In the genomic region with DNA sequence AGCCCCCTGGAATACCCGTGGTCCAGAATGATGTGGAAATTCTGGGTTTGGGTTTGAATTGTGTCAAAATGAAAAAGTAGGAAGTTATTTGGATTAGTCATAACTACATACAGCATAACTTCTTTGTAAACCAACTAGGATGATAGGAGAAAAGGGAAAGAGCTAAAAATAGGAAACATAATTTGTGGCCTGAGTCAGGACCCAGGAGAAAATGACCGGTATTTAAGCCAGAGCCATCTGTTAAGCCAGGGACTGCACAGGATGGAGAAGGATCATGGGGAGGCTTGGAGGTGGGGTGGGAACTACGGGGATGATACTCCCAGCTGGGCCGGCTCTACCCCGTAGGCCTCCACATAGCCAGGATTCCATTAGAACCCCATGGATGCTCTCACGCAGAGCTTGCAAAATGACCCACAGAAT, we compare ENCODE assay signal across 12 cellular contexts.
A peak's percentile ranks its signal among the peaks of the same experiment; 100 is the strongest.
DNase-seq lines count a peak whose midpoint lies in the region; ATAC-seq, FAIRE-seq and TF ChIP-seq lines count a peak whose summit lies in the region.
"Had no signal": no experiment of that assay in that cellular context is flagged by ENCODE, and none has a peak within 500 bp of the region (broad histone marks: within the 10 kb centered on the region; RNA-seq: fewer than 3 reads in every experiment).

No MANE protein-coding gene starts in this region.

- H3K4me3 Mint-ChIP-seq in immature natural killer cell: no peak overlapping the region
- H3K4me3 Mint-ChIP-seq: IgD-negative memory B cell had no signal

- no peak overlapping the region for H3K27ac ChIP-seq in mesendoderm (ENCODE audit: low read depth, low read length)
- H3K27ac ChIP-seq: C4-2B had no signal

- no peaks in the 10 kb centered on the region for H3K79me1 ChIP-seq in mesendoderm (ENCODE audit: low read length)

- TF ChIP-seq CTCF in bronchial epithelial cell (IDR thresholded peaks at IDR 0.05; ENCODE audit: insufficient read depth, low read length, severe bottlenecking): no peak

- peak overlapping the region in 2 of 6 donors; percentile 12 to 18 for H3K27ac Mint-ChIP-seq in immature natural killer cell
- H3K27ac Mint-ChIP-seq: IgD-negative memory B cell had no signal

- peaks cover 2 to 4% (median 2%) of the 10 kb centered on the region in 3 donors for H3K27me3 Mint-ChIP-seq in immature natural killer cell (ENCODE audit: low read depth in 3 of 3)
- H3K27me3 Mint-ChIP-seq: IgD-negative memory B cell had no signal

- H3K79me2 ChIP-seq in mesendoderm (ENCODE audit: control insufficient read depth, insufficient read depth, low read length): no peaks in the 10 kb centered on the region

- peaks cover 25% of the 10 kb centered on the region for H3K36me3 ChIP-seq in bronchial epithelial cell (ENCODE audit: control insufficient read depth, insufficient read depth, low read length)
- H3K36me3 ChIP-seq in mesendoderm (ENCODE audit: control insufficient read depth, insufficient read depth, low read length): no peaks in the 10 kb centered on the region

- peaks cover 20 to 23% of the 10 kb centered on the region in 2 donors for H3K4me1 Mint-ChIP-seq in immature natural killer cell

- no peak overlapping the region for H2BK120ac ChIP-seq in mesendoderm (ENCODE audit: low read depth, low read length)

- no peak overlapping the region for H3K9ac ChIP-seq in mesendoderm (ENCODE audit: low read length)

- H3K27me3 ChIP-seq in bronchial epithelial cell (ENCODE audit: control insufficient read depth, insufficient read depth, low read length) (no peaks in the 10 kb centered on the region), mesendoderm (ENCODE audit: insufficient read depth, low read length, poor library complexity) (no peaks in the 10 kb centered on the region)
- H3K27me3 ChIP-seq: Peyer's patch had no signal

- H3K4me1 ChIP-seq in mesendoderm (ENCODE audit: control insufficient read depth, low read depth, low read length): peaks cover 5% of the 10 kb centered on the region
- H3K4me1 ChIP-seq: Peyer's patch had no signal

- no peak overlapping the region for H3K4ac ChIP-seq in mesendoderm (ENCODE audit: low read depth, low read length)

- H3K23ac ChIP-seq in mesendoderm (ENCODE audit: low read length): no peak overlapping the region

- H3K18ac ChIP-seq in mesendoderm (ENCODE audit: low read length): no peak overlapping the region

- no peak overlapping the region for H3K56ac ChIP-seq in mesendoderm (ENCODE audit: low read length)

- H3K4me2 ChIP-seq in mesendoderm (ENCODE audit: low read length): no peak overlapping the region

- ATAC-seq in GM19035 (IDR thresholded peaks at IDR 0.05; ENCODE audit: unreplicated experiment): no peak

- DNase-seq in A172 (ENCODE audit: low spot score) (peak; percentile 98), HS-5 (ENCODE audit: low read depth) (peak; percentile 83), bronchial epithelial cell (ENCODE audit: low read depth) (peak; percentile 53), mesendoderm (peak; percentile 59), immature natural killer cell (no peak), activated T-cell treated with anti-CD3 and anti-CD28 coated beads for 4 hours (no peak), NOMO-1 treated with dmso at 0.1 percent for 144 hours (lab: John Stamatoyannopoulos, UW; ENCODE audit: unreplicated experiment) (no peak)
- DNase-seq: effector CD4-positive, alpha-beta T cell; Peyer's patch had no signal

- H3K4me3 ChIP-seq in bronchial epithelial cell (ENCODE audit: low read depth, low read length) (no peak overlapping the region), mesendoderm (ENCODE audit: low read length) (no peak overlapping the region)
- H3K4me3 ChIP-seq: Peyer's patch had no signal

- no peak overlapping the region for H4K5ac ChIP-seq in mesendoderm (ENCODE audit: low read length)

- no CpG with 5 or more reads among the region's 6 CpGs for WGBS in mesendoderm (ENCODE audit: extremely low coverage, insufficient coverage, low lambda C conversion rate)

- H3K36me3 Mint-ChIP-seq in immature natural killer cell: no peaks in the 10 kb centered on the region
- H3K36me3 Mint-ChIP-seq: IgD-negative memory B cell had no signal

- H3K9me3 Mint-ChIP-seq in immature natural killer cell: no peaks in the 10 kb centered on the region
- H3K9me3 Mint-ChIP-seq: IgD-negative memory B cell had no signal

- H2AK5ac ChIP-seq in mesendoderm (ENCODE audit: low read length): no peak overlapping the region

- no peak for FAIRE-seq in bronchial epithelial cell (lab: Jason Lieb, UNC)

- H4K8ac ChIP-seq in mesendoderm (ENCODE audit: low read depth, low read length): no peak overlapping the region

- no peak overlapping the region for H2BK5ac ChIP-seq in mesendoderm (ENCODE audit: low read length)

- no peak overlapping the region for H2BK15ac ChIP-seq in mesendoderm (replicated peaks; ENCODE audit: low read depth)

Comparison
In these comparisons a context has a peak if more than half of its experiments do, and no peak if none do; other contexts are left out.
1. DNase-seq: peak in A172 (single experiment), HS-5 (single experiment), bronchial epithelial cell (single experiment) and mesendoderm (single experiment); none in immature natural killer cell (0 of 3), activated T-cell treated with anti-CD3 and anti-CD28 coated beads for 4 hours (single experiment) and NOMO-1 treated with dmso at 0.1 percent for 144 hours (single experiment).